Comparison of ENCODE assay signal across 8 cellular contexts in the genomic region with DNA sequence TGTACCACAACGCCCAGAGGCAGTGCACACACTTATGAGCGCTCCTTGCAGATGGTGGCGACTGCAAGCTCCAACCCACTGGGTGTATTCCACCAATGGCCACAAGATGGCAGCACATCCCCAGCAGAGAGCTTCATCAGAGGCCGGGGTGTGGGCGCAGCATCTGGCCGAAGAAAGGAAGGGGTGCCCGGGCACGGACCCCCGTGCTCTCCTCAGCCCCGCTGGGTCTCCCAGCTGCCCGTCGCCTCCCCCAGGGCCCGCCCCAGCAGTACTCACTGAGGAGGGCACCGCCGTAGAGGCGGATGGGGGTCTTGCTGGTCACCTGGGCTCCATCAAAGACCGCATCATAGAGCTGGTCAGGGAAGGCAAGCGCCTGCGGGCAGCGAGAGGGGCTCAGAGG. TPM values are rescaled to one million over a fixed set of nuclear protein-coding genes. Genes with fewer than 3 reads are reported as not detected.
DNase-seq lines count a peak whose midpoint lies in the region; ATAC-seq, FAIRE-seq and TF ChIP-seq lines count a peak whose summit lies in the region.

No MANE protein-coding gene starts in this region.

- DNase-seq in AG09309 (ENCODE audit: low read depth) (peak; percentile 37), RCC 7860 (ENCODE audit: low spot score) (peak; percentile 39), fibroblast of villous mesenchyme (ENCODE audit: low read depth) (peak; percentile 76), omental fat pad (ENCODE audit: low spot score) (peak; percentile 93), thyroid gland (peak; percentile 80 to 83)
- peak; percentile 81 to 86 for DNase-seq in activated T-cell treated with anti-CD3 and anti-CD28 coated beads, Interleukin-2, amount 50 U/mL, for 72 hours

- peak; percentile 94 for TF ChIP-seq CTCF in AG09309 (IDR thresholded peaks at IDR 0.05; ENCODE audit: control insufficient read depth, insufficient read depth, low read depth, low read length, missing control alignments)
- peak; percentile 95 for TF ChIP-seq CTCF in fibroblast of villous mesenchyme (IDR thresholded peaks at IDR 0.05; ENCODE audit: insufficient read depth, low read depth, low read length)
- TF ChIP-seq CTCF in omental fat pad (IDR thresholded peaks at IDR 0.05), result peak in 2 of 3 donors; percentile 77 to 97
- peak; percentile 89 to 95 (median 92) for TF ChIP-seq CTCF in thyroid gland (IDR thresholded peaks at IDR 0.05)

- H3K36me3 ChIP-seq in thyroid gland, result no peaks in the 10 kb centered on the region

- no peak overlapping the region for H3K27ac ChIP-seq in thyroid gland

- ATAC-seq in GM18909 (IDR thresholded peaks at IDR 0.05; ENCODE audit: poor library complexity, unreplicated experiment), result peak; percentile 82
- peak; percentile 82 to 84 for ATAC-seq in activated T-cell treated with anti-CD3 and anti-CD28 coated beads, Interleukin-2, amount 50 U/mL, for 72 hours (replicated peaks in 1 of 2)
- peak; percentile 55 for ATAC-seq in omental fat pad (ENCODE audit: low FRiP score)

- no peak overlapping the region for H3K4me3 Mint-ChIP-seq in activated T-cell treated with anti-CD3 and anti-CD28 coated beads, Interleukin-2, amount 50 U/mL, for 72 hours

- no peaks in the 10 kb centered on the region for H3K27me3 ChIP-seq in thyroid gland

- 17 to 38% methylated on average over 2 to 10 of the region's 20 CpGs for WGBS in thyroid gland, 2 donors

- no peak overlapping the region for H3K4me3 ChIP-seq in AG09309 (ENCODE audit: control insufficient read depth, low read depth, low read length)
- H3K4me3 ChIP-seq in fibroblast of villous mesenchyme (ENCODE audit: low read depth, low read length), result no peak overlapping the region
- H3K4me3 ChIP-seq in thyroid gland (replicated peaks in 1 of 3), result no peak overlapping the region

- H3K27ac Mint-ChIP-seq in activated T-cell treated with anti-CD3 and anti-CD28 coated beads, Interleukin-2, amount 50 U/mL, for 72 hours, result no peak overlapping the region

- no peak for TF ChIP-seq POLR2A in thyroid gland (IDR thresholded peaks at IDR 0.05)

- TF ChIP-seq EP300 in Ishikawa (IDR thresholded peaks at IDR 0.05; ENCODE audit: borderline replicate concordance), result no peak

- FAIRE-seq in RCC 7860 (lab: Jason Lieb, UNC), result no peak

- no peaks in the 10 kb centered on the region for H3K27me3 Mint-ChIP-seq in activated T-cell treated with anti-CD3 and anti-CD28 coated beads, Interleukin-2, amount 50 U/mL, for 72 hours (ENCODE audit: low read depth)

- intact Hi-C loops in thyroid gland (cut with DNase I), result loop anchor here (2.0 to 10.0 kb wide), 2 partner anchors 166 to 358 kb away; no protein-coding TSS in a partner anchor

- H3K9me3 ChIP-seq in thyroid gland, result no peaks in the 10 kb centered on the region

- H3K4me1 ChIP-seq in thyroid gland, result peaks cover 0 to 22% of the 10 kb centered on the region in 2 donors

- peak; percentile 98 for TF ChIP-seq RAD21 in Ishikawa (IDR thresholded peaks at IDR 0.05; ENCODE audit: low read depth)

- no peaks in the 10 kb centered on the region for H3K36me3 Mint-ChIP-seq in activated T-cell treated with anti-CD3 and anti-CD28 coated beads, Interleukin-2, amount 50 U/mL, for 72 hours (ENCODE audit: insufficient read depth in 2 of 2)

- no peaks in the 10 kb centered on the region for H3K4me1 Mint-ChIP-seq in activated T-cell treated with anti-CD3 and anti-CD28 coated beads, Interleukin-2, amount 50 U/mL, for 72 hours (ENCODE audit: low read depth)

- no peaks in the 10 kb centered on the region for H3K9me3 Mint-ChIP-seq in activated T-cell treated with anti-CD3 and anti-CD28 coated beads, Interleukin-2, amount 50 U/mL, for 72 hours

TF ChIP-seq in Ishikawa, 13 proteins besides CTCF, POLR2A, EP300 and RAD21:
- TF ChIP-seq TEAD4 (IDR thresholded peaks at IDR 0.05) (no peak), ZBTB7A (IDR thresholded peaks at IDR 0.05; ENCODE audit: low read depth) (0 out of 2 replicates have a peak, but pooled peaks have one; percentile 38)

RNA-seq across cellular contexts. Expression of a gene that starts 14.2 kb away (rescaled TPM):
- 10 to 100 TPM; 15.3 to 20.0 TPM for total RNA-seq in activated T-cell treated with anti-CD3 and anti-CD28 coated beads, Interleukin-2, amount 50 U/mL, for 72 hours
- 25.8 and 38.4 TPM in 2 replicates for total RNA-seq in fibroblast of villous mesenchyme
- 100 to 1,000 TPM in 2 of 4 donors, 10 to 100 TPM in 2; 64.4 to 175 (median 99.1) TPM for total RNA-seq in omental fat pad
- 10 to 100 TPM; 21.7 to 34.0 (median 30.9) TPM for total RNA-seq in thyroid gland

Comparison
In these comparisons a context has a peak if more than half of its experiments do, and no peak if none do; other contexts are left out.
1. DNase-seq: peak in every context shown above with its lines; median percentile 93 in omental fat pad; 84 in activated T-cell treated with anti-CD3 and anti-CD28 coated beads, Interleukin-2, amount 50 U/mL, for 72 hours; 82 in thyroid gland; 76 in fibroblast of villous mesenchyme; 39 in RCC 7860; 37 in AG09309.